Comparison of ENCODE assay signal across 8 cellular contexts in genomic region chr4:38753021-38753806, GRCh38. TPM values are rescaled to one million over a fixed set of nuclear protein-coding genes. Genes with fewer than 3 reads are reported as not detected.
DNase-seq lines count a peak whose midpoint lies in the region; ATAC-seq, FAIRE-seq and TF ChIP-seq lines count a peak whose summit lies in the region.

No MANE protein-coding gene starts in this region.

- no peak overlapping the region for H3K9ac ChIP-seq in HepG2 (ENCODE audit: insufficient read depth, low read depth, low read length)

- H3K9me3 ChIP-seq in HepG2 (ENCODE audit: low read length), result peaks cover 3% of the 10 kb centered on the region; the same call in 1 of the 2 replicates
- no peaks in the 10 kb centered on the region for H3K9me3 ChIP-seq in uterus

- peak; percentile 96 for DNase-seq in AG09309 (ENCODE audit: low read depth)
- DNase-seq in LHCN-M2 (ENCODE audit: low read depth), result peak; percentile 97
- DNase-seq in coronary artery (ENCODE audit: low spot score), result peak; percentile 92
- DNase-seq in HepG2 (ENCODE audit: low spot score), result peak; percentile 38
- DNase-seq in uterus, result peak; percentile 91 to 93
- DNase-seq in activated CD4-positive, alpha-beta memory T cell treated with anti-CD3 and anti-CD28 coated beads for 36 hours, result no peak
- DNase-seq in SKM-1 treated with dmso at 0.1 percent for 144 hours (lab: John Stamatoyannopoulos, UW; ENCODE audit: unreplicated experiment), result no peak

- peaks cover 6% of the 10 kb centered on the region for H3K9me3 Mint-ChIP-seq in activated CD4-positive, alpha-beta memory T cell treated with anti-CD3 and anti-CD28 coated beads for 36 hours

- H3K27ac ChIP-seq in coronary artery (peak overlapping the region; percentile 2 to 89), HepG2 (ENCODE audit: extremely low read length, insufficient read depth, low read length) (no peak overlapping the region), uterus (peak overlapping the region; percentile 81 to 82)

- no peak for TF ChIP-seq RAD21 in HepG2 (CRISPR knock-in tag; IDR thresholded peaks at IDR 0.05)

- POLR2A ChIA-PET in HepG2 (lab: Yijun Ruan, JAX), result no interaction called here
- POLR2A ChIA-PET in activated CD4-positive, alpha-beta memory T cell treated with anti-CD3 and anti-CD28 coated beads for 36 hours (lab: Charles Lee), result no interaction called here

- TF ChIP-seq CTCF in AG09309 (IDR thresholded peaks at IDR 0.05; ENCODE audit: control insufficient read depth, insufficient read depth, low read depth, low read length, missing control alignments) (no peak), coronary artery (IDR thresholded peaks at IDR 0.05) (no peak), HepG2 (CRISPR knock-in tag; IDR thresholded peaks at IDR 0.05) (no peak), uterus (IDR thresholded peaks at IDR 0.05) (no peak)

- H3K36me3 Mint-ChIP-seq in activated CD4-positive, alpha-beta memory T cell treated with anti-CD3 and anti-CD28 coated beads for 36 hours, result no peaks in the 10 kb centered on the region

- H2AFZ ChIP-seq in HepG2 (ENCODE audit: low read length), result no peak overlapping the region

- 27% methylated on average over 16 of the region's 19 CpGs for WGBS in HepG2 (ENCODE audit: low lambda C conversion rate)

- no peak for TF ChIP-seq EP300 in HepG2 (IDR thresholded peaks at IDR 0.05; ENCODE audit: low read depth in 2 of 2, low read length in 2 of 2)
- no peak for TF ChIP-seq EP300 in HepG2 (CRISPR knock-in tag; IDR thresholded peaks at IDR 0.05; ENCODE audit: borderline replicate concordance)

- peak overlapping the region; percentile 7 for H3K4me3 ChIP-seq in AG09309 (ENCODE audit: control insufficient read depth, low read depth, low read length)
- H3K4me3 ChIP-seq in coronary artery, result peak overlapping the region; percentile 57
- peak overlapping the region in 1 of 3 experiments; percentile 51; a peak in 2 of 6 replicates for H3K4me3 ChIP-seq in HepG2 (replicated peaks in 1 of 3; ENCODE audit: insufficient read depth in 1 of 3, low read depth in 2 of 3, low read length in 3 of 3)
- H3K4me3 ChIP-seq in uterus, result peak overlapping the region in 1 of 2 donors; percentile 23

- H3K4me1 Mint-ChIP-seq in activated CD4-positive, alpha-beta memory T cell treated with anti-CD3 and anti-CD28 coated beads for 36 hours (ENCODE audit: low read depth), result peaks cover 7% of the 10 kb centered on the region

- peak overlapping the region; percentile 71 for H3K4me2 ChIP-seq in HepG2 (ENCODE audit: low read depth, low read length)

- no peak overlapping the region for H3K27ac Mint-ChIP-seq in activated CD4-positive, alpha-beta memory T cell treated with anti-CD3 and anti-CD28 coated beads for 36 hours

- no peaks in the 10 kb centered on the region for H3K79me2 ChIP-seq in HepG2 (ENCODE audit: insufficient read depth, low read length)

- no TSS peak for BruUV-seq in HepG2 (replicated peaks; lab: Mats Ljungman, UMichigan)

- H3K4me3 Mint-ChIP-seq in activated CD4-positive, alpha-beta memory T cell treated with anti-CD3 and anti-CD28 coated beads for 36 hours, result no peak overlapping the region

- ATAC-seq in HepG2 (peak; percentile 95), GM21737 (IDR thresholded peaks at IDR 0.05; ENCODE audit: unreplicated experiment) (no peak)

- no peaks in the 10 kb centered on the region for H4K20me1 ChIP-seq in HepG2 (ENCODE audit: insufficient read depth, low read length)

- H3K27me3 Mint-ChIP-seq in activated CD4-positive, alpha-beta memory T cell treated with anti-CD3 and anti-CD28 coated beads for 36 hours, result no peaks in the 10 kb centered on the region

- FAIRE-seq in HepG2 (lab: Jason Lieb, UNC), result peak; percentile 54

- TF ChIP-seq POLR2A in HepG2 (IDR thresholded peaks at IDR 0.05; ENCODE audit: insufficient read depth in 1 of 2, low read depth in 2 of 2, low read length in 2 of 2), result no peak
- peak in 1 of 2 donors; percentile 31 for TF ChIP-seq POLR2A in uterus (IDR thresholded peaks at IDR 0.05)

- H3K4me1 ChIP-seq in HepG2 (ENCODE audit: insufficient read depth, low read length) (peaks cover 27% of the 10 kb centered on the region), uterus (no peaks in the 10 kb centered on the region)

- CTCF ChIA-PET in HepG2 (lab: Yijun Ruan, JAX; ENCODE audit: low intra/inter-chr PET ratio, low total read pairs), result interaction anchor here (0.6 kb wide), 1 partner anchor 27 kb away, joined by 3 read pairs; no protein-coding TSS in a partner anchor
- CTCF ChIA-PET in activated CD4-positive, alpha-beta memory T cell treated with anti-CD3 and anti-CD28 coated beads for 36 hours (lab: Charles Lee), result no interaction called here

- H3K36me3 ChIP-seq in HepG2 (replicated peaks in 1 of 2; ENCODE audit: control insufficient read depth in 1 of 2, insufficient read depth in 2 of 2, low read length in 2 of 2), result no peaks in the 10 kb centered on the region
- H3K36me3 ChIP-seq in uterus, result no peaks in the 10 kb centered on the region

- H3K27me3 ChIP-seq in HepG2 (ENCODE audit: control insufficient read depth in 1 of 2, insufficient read depth in 2 of 2, low read length in 2 of 2) (no peaks in the 10 kb centered on the region), uterus (no peaks in the 10 kb centered on the region)

- intact Hi-C loops in HepG2 (cut with micrococcal nuclease; ENCODE audit: unreplicated experiment) (no loop called here), uterus (cut with DNase I; ENCODE audit: low total_unique reads) (no loop called here)
- intact Hi-C loops in activated CD4-positive, alpha-beta memory T cell treated with anti-CD3 and anti-CD28 coated beads for 36 hours (cut with micrococcal nuclease), result no loop called here

- in situ Hi-C loops in HepG2 (cut with HindIII; ENCODE audit: extremely low pct_ligation_motif_present, low pct_unique_long_range_greater_than_20kb), result loop anchor here (25.0 kb wide), 1 partner anchor 384 kb away; no protein-coding TSS in a partner anchor

TF ChIP-seq in HepG2, 621 proteins besides CTCF, POLR2A, EP300 and RAD21 (continues in another document):
- TF ChIP-seq ETV5 (CRISPR knock-in tag; IDR thresholded peaks at IDR 0.05; ENCODE audit: borderline replicate concordance), result no peak
- no peak for TF ChIP-seq HOXA3 (CRISPR knock-in tag; IDR thresholded peaks at IDR 0.05)

RNA-seq across cellular contexts. Expression of gene TLR10, which starts 29.6 kb away (rescaled TPM):
- not detected in 2 replicates for total RNA-seq in LHCN-M2 (2014; rRNA removed)
- not detected for polyA plus RNA-seq in LHCN-M2 (2012)
- total RNA-seq in HepG2 (2016; rRNA removed; fragmentation: Illumina TruSeq; extraction: Trizol), result not detected in 2 replicates
- total RNA-seq in HepG2 (2016; cell fraction: cytosol; rRNA removed; fragmentation: Illumina TruSeq; extraction: Trizol; ENCODE audit: low read depth), result not detected in 2 replicates
- not detected in 2 replicates for total RNA-seq in HepG2 (2016; cell fraction: insoluble cytoplasmic fraction; rRNA removed; fragmentation: Illumina TruSeq; extraction: Trizol)
- not detected in 2 replicates for total RNA-seq in HepG2 (2016; cell fraction: membrane; rRNA removed; fragmentation: Illumina TruSeq; extraction: Trizol)
- not detected in 2 replicates for total RNA-seq in HepG2 (2016; cell fraction: nucleus; rRNA removed; fragmentation: Illumina TruSeq; extraction: Trizol)
- not detected in 2 replicates for polyA plus RNA-seq in HepG2 (2011; rRNA removed)
- not detected in 2 replicates for polyA plus RNA-seq in HepG2 (2011; cell fraction: cytosol; rRNA removed)
- 0.03 TPM in 1 of 2 replicates, not detected in the other for polyA plus RNA-seq in HepG2 (2011; cell fraction: nucleus; rRNA removed)
- polyA plus RNA-seq in HepG2 (2012), result not detected in 2 replicates
- not detected in 2 replicates for polyA plus RNA-seq in HepG2 (2016; cell fraction: cytosol; fragmentation: Illumina TruSeq; extraction: Trizol; ENCODE audit: low read depth)
- not detected in 2 replicates for polyA plus RNA-seq in HepG2 (2016; cell fraction: insoluble cytoplasmic fraction; fragmentation: Illumina TruSeq; extraction: Trizol; ENCODE audit: low read depth)
- polyA plus RNA-seq in HepG2 (2016; cell fraction: membrane; fragmentation: Illumina TruSeq; extraction: Trizol; ENCODE audit: low read depth), result not detected in 2 replicates
- polyA plus RNA-seq in HepG2 (2016; cell fraction: nucleus; fragmentation: Illumina TruSeq; extraction: Trizol; ENCODE audit: insufficient read depth, low read depth), result not detected in 2 replicates
- polyA minus RNA-seq in HepG2 (2011; rRNA and poly(A)+ RNA removed; ENCODE audit: low replicate concordance), result not detected in 2 replicates
- not detected in 2 replicates for polyA minus RNA-seq in HepG2 (2011; cell fraction: cytosol; rRNA and poly(A)+ RNA removed)
- not detected in 2 replicates for polyA minus RNA-seq in HepG2 (2011; cell fraction: nucleus; rRNA and poly(A)+ RNA removed)
- total RNA-seq in uterus, result 1 to 10 TPM in 1 of 4 donors, not detected in 3; 2.0 TPM
- under 1 TPM in 1 of 2 experiments, not detected in 1; 0.05 TPM for total RNA-seq in activated CD4-positive, alpha-beta memory T cell treated with anti-CD3 and anti-CD28 coated beads for 36 hours

RNA-seq across cellular contexts. Expression of gene TLR1, which starts 51.4 kb away (rescaled TPM):
- total RNA-seq in LHCN-M2 (2014; rRNA removed) (2.7 and 2.9 TPM in 2 replicates), HepG2 (2016; rRNA removed; fragmentation: Illumina TruSeq; extraction: Trizol) (0.11 TPM in 1 of 2 replicates, not detected in the other), uterus (10 to 100 TPM in 3 of 4 donors, 1 to 10 TPM in 1; 6.1 to 32.3 (median 20.4) TPM)
- polyA plus RNA-seq in LHCN-M2 (2012), result 0.61 TPM
- total RNA-seq in HepG2 (2016; cell fraction: cytosol; rRNA removed; fragmentation: Illumina TruSeq; extraction: Trizol; ENCODE audit: low read depth), result not detected in 2 replicates
- total RNA-seq in HepG2 (2016; cell fraction: insoluble cytoplasmic fraction; rRNA removed; fragmentation: Illumina TruSeq; extraction: Trizol), result 0.19 and 0.21 TPM in 2 replicates
- 0.09 TPM in 1 of 2 replicates, not detected in the other for total RNA-seq in HepG2 (2016; cell fraction: membrane; rRNA removed; fragmentation: Illumina TruSeq; extraction: Trizol)
- 0.19 and 0.43 TPM in 2 replicates for total RNA-seq in HepG2 (2016; cell fraction: nucleus; rRNA removed; fragmentation: Illumina TruSeq; extraction: Trizol)
- 0.08 TPM in 2 replicates for polyA plus RNA-seq in HepG2 (2011; rRNA removed)
- polyA plus RNA-seq in HepG2 (2011; cell fraction: cytosol; rRNA removed), result 0.04 and 0.09 TPM in 2 replicates
- 0.05 and 0.07 TPM in 2 replicates for polyA plus RNA-seq in HepG2 (2011; cell fraction: nucleus; rRNA removed)
- 0.20 and 0.23 TPM in 2 replicates for polyA plus RNA-seq in HepG2 (2012)
- not detected in 2 replicates for polyA plus RNA-seq in HepG2 (2016; cell fraction: cytosol; fragmentation: Illumina TruSeq; extraction: Trizol; ENCODE audit: low read depth)
- polyA plus RNA-seq in HepG2 (2016; cell fraction: insoluble cytoplasmic fraction; fragmentation: Illumina TruSeq; extraction: Trizol; ENCODE audit: low read depth), result not detected in 2 replicates
- polyA plus RNA-seq in HepG2 (2016; cell fraction: membrane; fragmentation: Illumina TruSeq; extraction: Trizol; ENCODE audit: low read depth), result 0.18 TPM in 1 of 2 replicates, not detected in the other
- polyA plus RNA-seq in HepG2 (2016; cell fraction: nucleus; fragmentation: Illumina TruSeq; extraction: Trizol; ENCODE audit: insufficient read depth, low read depth), result not detected in 2 replicates
- polyA minus RNA-seq in HepG2 (2011; rRNA and poly(A)+ RNA removed; ENCODE audit: low replicate concordance), result 0.07 TPM in 1 of 2 replicates, not detected in the other
- not detected in 2 replicates for polyA minus RNA-seq in HepG2 (2011; cell fraction: cytosol; rRNA and poly(A)+ RNA removed)
- 0.39 and 0.87 TPM in 2 replicates for polyA minus RNA-seq in HepG2 (2011; cell fraction: nucleus; rRNA and poly(A)+ RNA removed)
- 1 to 10 TPM; 1.5 to 1.8 TPM for total RNA-seq in activated CD4-positive, alpha-beta memory T cell treated with anti-CD3 and anti-CD28 coated beads for 36 hours

Comparison
In these comparisons a context has a peak if more than half of its experiments do, and no peak if none do; other contexts are left out.
1. DNase-seq: peak in AG09309 (single experiment), LHCN-M2 (single experiment), coronary artery (single experiment), HepG2 (single experiment) and uterus (2 of 2); none in activated CD4-positive, alpha-beta memory T cell treated with anti-CD3 and anti-CD28 coated beads for 36 hours (single experiment) and SKM-1 treated with dmso at 0.1 percent for 144 hours (single experiment).